Comparison of ENCODE assay signal across 1 cellular context in genomic region chr13:33925563-33925962, GRCh38.
TF ChIP-seq lines count a peak whose summit lies in the region.

No MANE protein-coding gene starts in this region.

TF ChIP-seq in HepG2, 621 proteins besides CTCF, POLR2A, EP300 and RAD21:
- TF ChIP-seq ZBTB25 (CRISPR knock-in tag; IDR thresholded peaks at IDR 0.05) (no peak), MAFK (conservative IDR thresholded peaks at IDR 0.05 in 1 of 2, IDR thresholded peaks at IDR 0.05 in 1 of 2; ENCODE audit: low read length in 2 of 2) (peak; percentile 87 to 92), MAFF (IDR thresholded peaks at IDR 0.05; ENCODE audit: low read depth, low read length) (peak; percentile 89)
